ENCODE assay signal across 1 cellular context in the genomic region with DNA sequence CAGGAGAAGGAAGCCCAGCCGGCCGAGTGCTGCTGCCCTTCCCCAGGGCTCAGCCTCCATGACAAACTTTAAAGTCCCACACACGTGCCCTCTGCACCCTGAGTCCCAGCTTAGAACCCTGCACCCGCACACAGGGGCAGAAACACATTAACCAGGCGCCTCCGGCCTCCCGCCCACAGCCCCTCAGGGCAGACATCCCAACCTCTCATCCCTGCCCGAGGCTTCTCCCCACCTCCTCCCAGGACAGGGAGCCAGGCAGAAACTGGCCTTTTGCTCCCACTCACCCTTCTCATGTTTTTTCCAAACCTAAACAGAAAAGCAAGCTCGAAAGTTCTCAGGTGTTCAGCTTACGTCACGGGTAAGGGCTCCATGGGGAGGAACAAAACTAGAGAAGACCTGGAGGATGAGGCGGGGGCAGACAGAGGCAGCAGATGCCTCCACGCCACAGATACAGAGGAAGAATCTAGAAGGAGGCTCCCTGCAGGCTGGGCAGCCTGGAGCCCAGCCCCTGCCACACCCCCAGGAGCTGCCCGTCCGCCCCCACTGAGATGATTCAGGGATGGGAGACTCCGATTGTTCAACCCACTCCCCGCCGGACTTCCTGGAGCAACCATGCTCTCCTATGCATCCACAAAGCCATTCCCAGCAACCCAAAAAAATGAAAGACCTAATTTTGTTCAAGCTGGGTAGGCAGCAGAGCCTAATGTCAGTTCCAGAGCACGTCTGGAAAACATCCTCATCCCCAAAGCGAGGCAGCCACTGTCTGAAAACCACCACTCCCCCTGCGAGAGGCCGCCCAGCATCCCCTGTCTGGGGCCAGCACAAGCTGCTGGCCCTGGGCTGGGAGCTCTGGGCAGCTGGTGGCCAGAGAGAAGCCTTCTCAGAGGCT.
TF ChIP-seq lines count a peak whose summit lies in the region.

No MANE protein-coding gene starts in this region.

TF ChIP-seq in WTC11, 78 proteins besides CTCF, POLR2A, EP300 and RAD21 (continued from another document):
- TF ChIP-seq, protein P1, sequence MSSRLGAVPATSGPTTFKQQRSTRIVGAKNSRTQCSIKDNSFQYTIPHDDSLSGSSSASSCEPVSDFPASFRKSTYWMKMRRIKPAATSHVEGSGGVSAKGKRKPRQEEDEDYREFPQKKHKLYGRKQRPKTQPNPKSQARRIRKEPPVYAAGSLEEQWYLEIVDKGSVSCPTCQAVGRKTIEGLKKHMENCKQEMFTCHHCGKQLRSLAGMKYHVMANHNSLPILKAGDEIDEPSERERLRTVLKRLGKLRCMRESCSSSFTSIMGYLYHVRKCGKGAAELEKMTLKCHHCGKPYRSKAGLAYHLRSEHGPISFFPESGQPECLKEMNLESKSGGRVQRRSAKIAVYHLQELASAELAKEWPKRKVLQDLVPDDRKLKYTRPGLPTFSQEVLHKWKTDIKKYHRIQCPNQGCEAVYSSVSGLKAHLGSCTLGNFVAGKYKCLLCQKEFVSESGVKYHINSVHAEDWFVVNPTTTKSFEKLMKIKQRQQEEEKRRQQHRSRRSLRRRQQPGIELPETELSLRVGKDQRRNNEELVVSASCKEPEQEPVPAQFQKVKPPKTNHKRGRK (CRISPR knock-in tag; IDR thresholded peaks at IDR 0.05; ENCODE audit: borderline replicate concordance), result no peak
- TF ChIP-seq, protein P2, sequence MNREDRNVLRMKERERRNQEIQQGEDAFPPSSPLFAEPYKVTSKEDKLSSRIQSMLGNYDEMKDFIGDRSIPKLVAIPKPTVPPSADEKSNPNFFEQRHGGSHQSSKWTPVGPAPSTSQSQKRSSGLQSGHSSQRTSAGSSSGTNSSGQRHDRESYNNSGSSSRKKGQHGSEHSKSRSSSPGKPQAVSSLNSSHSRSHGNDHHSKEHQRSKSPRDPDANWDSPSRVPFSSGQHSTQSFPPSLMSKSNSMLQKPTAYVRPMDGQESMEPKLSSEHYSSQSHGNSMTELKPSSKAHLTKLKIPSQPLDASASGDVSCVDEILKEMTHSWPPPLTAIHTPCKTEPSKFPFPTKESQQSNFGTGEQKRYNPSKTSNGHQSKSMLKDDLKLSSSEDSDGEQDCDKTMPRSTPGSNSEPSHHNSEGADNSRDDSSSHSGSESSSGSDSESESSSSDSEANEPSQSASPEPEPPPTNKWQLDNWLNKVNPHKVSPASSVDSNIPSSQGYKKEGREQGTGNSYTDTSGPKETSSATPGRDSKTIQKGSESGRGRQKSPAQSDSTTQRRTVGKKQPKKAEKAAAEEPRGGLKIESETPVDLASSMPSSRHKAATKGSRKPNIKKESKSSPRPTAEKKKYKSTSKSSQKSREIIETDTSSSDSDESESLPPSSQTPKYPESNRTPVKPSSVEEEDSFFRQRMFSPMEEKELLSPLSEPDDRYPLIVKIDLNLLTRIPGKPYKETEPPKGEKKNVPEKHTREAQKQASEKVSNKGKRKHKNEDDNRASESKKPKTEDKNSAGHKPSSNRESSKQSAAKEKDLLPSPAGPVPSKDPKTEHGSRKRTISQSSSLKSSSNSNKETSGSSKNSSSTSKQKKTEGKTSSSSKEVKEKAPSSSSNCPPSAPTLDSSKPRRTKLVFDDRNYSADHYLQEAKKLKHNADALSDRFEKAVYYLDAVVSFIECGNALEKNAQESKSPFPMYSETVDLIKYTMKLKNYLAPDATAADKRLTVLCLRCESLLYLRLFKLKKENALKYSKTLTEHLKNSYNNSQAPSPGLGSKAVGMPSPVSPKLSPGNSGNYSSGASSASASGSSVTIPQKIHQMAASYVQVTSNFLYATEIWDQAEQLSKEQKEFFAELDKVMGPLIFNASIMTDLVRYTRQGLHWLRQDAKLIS (CRISPR knock-in tag; IDR thresholded peaks at IDR 0.05; ENCODE audit: borderline replicate concordance), result no peak
